ENCODE assay signal across 8 cellular contexts in genomic region chr17:67467500-67468481, GRCh38.
DNase-seq lines count a peak whose midpoint lies in the region; ATAC-seq and TF ChIP-seq lines count a peak whose summit lies in the region.

No MANE protein-coding gene starts in this region.

- peaks cover 5% of the 10 kb centered on the region for H3K9me3 Mint-ChIP-seq in activated CD4-positive, alpha-beta T cell treated with anti-CD3 and anti-CD28 coated beads, Interleukin-2, amount 10 ng/mL, durations not matched to agents 24 days and 14 days
- H3K9me3 Mint-ChIP-seq in natural killer cell treated with Interleukin-12 subunit alpha and Interleukin-12 subunit beta and Interleukin-15 and Interleukin-18, amount 100 ng/mL, for 72 hours = peaks cover 5% of the 10 kb centered on the region

- H3K9me3 ChIP-seq in Panc1 (ENCODE audit: control insufficient read depth, insufficient read depth, low read depth, low read length) = no peaks in the 10 kb centered on the region

- CTCF ChIA-PET in Panc1 (lab: Charles Lee) = no interaction called here

- H3K4me3 Mint-ChIP-seq in activated CD4-positive, alpha-beta T cell treated with anti-CD3 and anti-CD28 coated beads, Interleukin-2, amount 10 ng/mL, durations not matched to agents 24 days and 14 days = peak overlapping the region; percentile 10
- peak overlapping the region; percentile 1 for H3K4me3 Mint-ChIP-seq in natural killer cell treated with Interleukin-12 subunit alpha and Interleukin-12 subunit beta and Interleukin-15 and Interleukin-18, amount 100 ng/mL, for 72 hours

- in situ Hi-C loops in Panc1 (cut with HindIII; ENCODE audit: low pct_unique_long_range_greater_than_20kb, low sequenced_read_pairs) = no loop called here

- intact Hi-C loops in activated CD4-positive, alpha-beta T cell treated with anti-CD3 and anti-CD28 coated beads, Interleukin-2, amount 10 ng/mL, durations not matched to agents 24 days and 14 days (cut with micrococcal nuclease) = no loop called here
- intact Hi-C loops in Panc1 (cut with micrococcal nuclease; ENCODE audit: unreplicated experiment) = no loop called here

- no peaks in the 10 kb centered on the region for H3K27me3 ChIP-seq in Panc1 (ENCODE audit: control insufficient read depth, insufficient read depth, low read length)

- H3K4me3 ChIP-seq in Panc1 (ENCODE audit: low read depth in 2 of 2, low read length in 2 of 2) = no peak overlapping the region

- H3K36me3 Mint-ChIP-seq in activated CD4-positive, alpha-beta T cell treated with anti-CD3 and anti-CD28 coated beads, Interleukin-2, amount 10 ng/mL, durations not matched to agents 24 days and 14 days (ENCODE audit: low read depth) = peaks cover 5% of the 10 kb centered on the region
- peaks cover 6% of the 10 kb centered on the region for H3K36me3 Mint-ChIP-seq in natural killer cell treated with Interleukin-12 subunit alpha and Interleukin-12 subunit beta and Interleukin-15 and Interleukin-18, amount 100 ng/mL, for 72 hours

- H3K27me3 Mint-ChIP-seq in activated CD4-positive, alpha-beta T cell treated with anti-CD3 and anti-CD28 coated beads, Interleukin-2, amount 10 ng/mL, durations not matched to agents 24 days and 14 days = no peaks in the 10 kb centered on the region
- no peaks in the 10 kb centered on the region for H3K27me3 Mint-ChIP-seq in natural killer cell treated with Interleukin-12 subunit alpha and Interleukin-12 subunit beta and Interleukin-15 and Interleukin-18, amount 100 ng/mL, for 72 hours

- POLR2A ChIA-PET in Panc1 (lab: Charles Lee) = no interaction called here

- peak overlapping the region; percentile 31 for H3K27ac Mint-ChIP-seq in activated CD4-positive, alpha-beta T cell treated with anti-CD3 and anti-CD28 coated beads, Interleukin-2, amount 10 ng/mL, durations not matched to agents 24 days and 14 days
- H3K27ac Mint-ChIP-seq in natural killer cell treated with Interleukin-12 subunit alpha and Interleukin-12 subunit beta and Interleukin-15 and Interleukin-18, amount 100 ng/mL, for 72 hours = peak overlapping the region; percentile 25 to 82

- no TSS peak for BruUV-seq in Panc1 (replicated peaks; lab: Mats Ljungman, UMichigan)

- no peaks in the 10 kb centered on the region for H3K36me3 ChIP-seq in Panc1 (ENCODE audit: control insufficient read depth, insufficient read depth, low read length)

- no peak for DNase-seq in activated CD4-positive, alpha-beta T cell treated with anti-CD3 and anti-CD28 coated beads, Interleukin-2, amount 10 ng/mL, durations not matched to agents 24 days and 14 days
- DNase-seq in activated CD4-positive, alpha-beta T cell treated with anti-CD3 and anti-CD28 coated beads for 4 hours = no peak
- no peak for DNase-seq in Panc1 (ENCODE audit: low read depth, low spot score)
- no peak for DNase-seq in natural killer cell treated with Interleukin-12 subunit alpha and Interleukin-12 subunit beta and Interleukin-15 and Interleukin-18, amount 100 ng/mL, for 72 hours (ENCODE audit: low spot score)

- H3K27ac ChIP-seq in Panc1 (ENCODE audit: low read length) = 0 out of 2 replicates have a peak overlapping the region, but pooled peaks have one; percentile 17

- H3K4me1 Mint-ChIP-seq in activated CD4-positive, alpha-beta T cell treated with anti-CD3 and anti-CD28 coated beads, Interleukin-2, amount 10 ng/mL, durations not matched to agents 24 days and 14 days = peaks cover 46% of the 10 kb centered on the region
- H3K4me1 Mint-ChIP-seq in natural killer cell treated with Interleukin-12 subunit alpha and Interleukin-12 subunit beta and Interleukin-15 and Interleukin-18, amount 100 ng/mL, for 72 hours (ENCODE audit: low read depth in 2 of 2) = peaks cover 50 to 58% of the 10 kb centered on the region in 2 donors

- H3K4me1 ChIP-seq in Panc1 (ENCODE audit: control insufficient read depth, insufficient read depth, low read length) = no peaks in the 10 kb centered on the region

- TF ChIP-seq CTCF in Panc1 (IDR thresholded peaks at IDR 0.05) = no peak

- ATAC-seq in HG02798 (IDR thresholded peaks at IDR 0.05; ENCODE audit: poor library complexity, unreplicated experiment) (peak; percentile 54), Panc1 (no peak), HG03571 (IDR thresholded peaks at IDR 0.05; ENCODE audit: unreplicated experiment) (no peak), GM21423 (IDR thresholded peaks at IDR 0.05; ENCODE audit: unreplicated experiment) (no peak), GM21367 (IDR thresholded peaks at IDR 0.05; ENCODE audit: unreplicated experiment) (no peak)
- no peak for ATAC-seq in natural killer cell treated with Interleukin-12 subunit alpha and Interleukin-12 subunit beta and Interleukin-15 and Interleukin-18, amount 100 ng/mL, for 72 hours
